7 cellular contexts compared by ENCODE assay signal in the genomic region with DNA sequence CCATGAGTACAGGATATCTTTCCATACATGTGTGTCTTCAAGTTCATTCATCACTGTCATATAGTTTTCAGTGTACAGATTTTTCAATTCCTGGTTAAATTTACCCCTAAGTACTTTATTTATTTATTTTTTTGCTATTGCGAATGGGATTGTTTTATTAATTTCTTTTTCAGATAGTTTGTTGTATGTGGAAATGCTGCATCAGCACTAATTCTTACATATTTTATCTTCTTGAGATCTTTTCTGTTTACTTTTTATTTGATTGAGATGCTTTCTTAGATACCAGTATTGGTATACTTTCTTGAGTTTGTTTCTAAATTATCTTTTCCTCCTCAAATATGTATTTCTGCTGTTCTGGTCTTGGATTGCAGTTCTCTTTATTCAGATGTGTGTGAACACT.
"Had no signal": no experiment of that assay in that cellular context is flagged by ENCODE, and none has a peak within 500 bp of the region (broad histone marks: within the 10 kb centered on the region; RNA-seq: fewer than 3 reads in every experiment).

No MANE protein-coding gene starts in this region.

- H3K4me1 ChIP-seq: HAP-1 had no signal

- H2AFZ ChIP-seq: GM23338 had no signal

- H3K4me2 ChIP-seq: GM23338 had no signal

- ATAC-seq: GM23338, HCT116 had no signal

- H3K27ac ChIP-seq: HL-60 had no signal

- DNase-seq: H7, HFFc6, KG1 had no signal

- H3K36me3 ChIP-seq: HAP-1 had no signal

- H3K4me3 ChIP-seq: GM23338, HAP-1 had no signal

- H3K9me3 ChIP-seq: HAP-1 had no signal
